Comparison of ENCODE assay signal across 9 cellular contexts in the genomic region with DNA sequence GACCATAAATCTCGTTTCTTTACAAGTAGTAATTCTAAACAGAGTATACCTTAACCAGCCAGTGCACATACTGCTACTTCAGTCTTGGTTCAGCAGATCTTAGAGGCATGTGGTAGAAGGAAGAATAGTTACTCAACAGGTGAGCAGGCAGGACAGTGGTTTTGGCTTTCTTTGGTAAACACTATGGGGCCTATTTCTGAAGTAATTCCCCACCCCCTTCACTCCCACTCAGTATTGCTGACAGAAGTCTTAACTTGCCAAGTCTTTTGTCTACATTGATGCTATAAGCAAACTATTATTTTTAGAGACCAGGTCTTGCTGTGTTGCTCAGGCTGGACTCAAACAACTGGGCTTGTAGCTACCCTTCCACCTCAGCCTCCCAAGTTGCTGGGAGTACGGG.
DNase-seq lines count a peak whose midpoint lies in the region; ATAC-seq, FAIRE-seq and TF ChIP-seq lines count a peak whose summit lies in the region.
"Had no signal": no experiment of that assay in that cellular context is flagged by ENCODE, and none has a peak within 500 bp of the region (broad histone marks: within the 10 kb centered on the region; RNA-seq: fewer than 3 reads in every experiment).

No MANE protein-coding gene starts in this region.

- H3K9ac ChIP-seq in SK-N-SH, result no peak overlapping the region

- TF ChIP-seq EP300 in SK-N-SH (IDR thresholded peaks at IDR 0.05; ENCODE audit: borderline replicate concordance in 1 of 2, low read depth in 1 of 2, low read length in 1 of 2), result no peak

- peaks cover 0 to 3% of the 10 kb centered on the region in 2 experiments for H3K36me3 ChIP-seq in SK-N-SH (replicated peaks in 1 of 2; ENCODE audit: control insufficient read depth in 1 of 2, insufficient read depth in 2 of 2, low read length in 1 of 2)
- H3K36me3 ChIP-seq in BE2C, result no peaks in the 10 kb centered on the region

- TF ChIP-seq RAD21 in SK-N-SH (IDR thresholded peaks at IDR 0.05; ENCODE audit: low read length), result no peak

- H3K27ac ChIP-seq in epithelial cell of prostate (no peak overlapping the region), SK-N-SH (ENCODE audit: low read depth in 2 of 2, low read length in 1 of 2) (no peak overlapping the region)

- CTCF ChIA-PET in SK-N-SH (lab: Yijun Ruan, JAX), result interaction anchor here (2.2 kb wide), 1 partner anchor 69 kb away, joined by 5 read pairs; no protein-coding TSS in a partner anchor

- H3K9me2 ChIP-seq in SK-N-SH, result no peaks in the 10 kb centered on the region

- no peak overlapping the region for H2AFZ ChIP-seq in SK-N-SH (ENCODE audit: low read depth)

- POLR2A ChIA-PET in SK-N-SH (lab: Yijun Ruan, JAX), result no interaction called here

- TF ChIP-seq CTCF in GM20000 (IDR thresholded peaks at IDR 0.05; ENCODE audit: extremely low read depth, missing control alignments) (no peak), SK-N-SH (IDR thresholded peaks at IDR 0.05) (no peak), BE2C (IDR thresholded peaks at IDR 0.05; ENCODE audit: low read depth, low read length) (no peak)

- H3K27me3 ChIP-seq in SK-N-SH (ENCODE audit: insufficient read depth) (no peaks in the 10 kb centered on the region), BE2C (no peaks in the 10 kb centered on the region)

- peak; percentile 92 for FAIRE-seq in GM12891 (lab: Jason Lieb, UNC)

- no peak overlapping the region for H3K4me2 ChIP-seq in SK-N-SH

- H3F3A ChIP-seq in SK-N-SH (replicated peaks; ENCODE audit: insufficient read depth), result no peaks in the 10 kb centered on the region

- peak; percentile 74 for ATAC-seq in HG03565 (IDR thresholded peaks at IDR 0.05; ENCODE audit: unreplicated experiment)

- no peak overlapping the region for H3K4me3 ChIP-seq in SK-N-SH (ENCODE audit: low read depth in 2 of 2, low read length in 1 of 2)
- no peak overlapping the region for H3K4me3 ChIP-seq in BE2C (ENCODE audit: low read depth, low read length)

- no peak for TF ChIP-seq POLR2A in GM12891 (IDR thresholded peaks at IDR 0.05; ENCODE audit: low read depth, low read length)

- peaks cover 7 to 8% of the 10 kb centered on the region in 2 experiments; a peak in 3 of 4 replicates for H3K4me1 ChIP-seq in SK-N-SH (ENCODE audit: control insufficient read depth in 1 of 2, insufficient read depth in 2 of 2, low read depth in 1 of 2, low read length in 1 of 2)
- H3K4me1 ChIP-seq in BE2C, result no peaks in the 10 kb centered on the region

- 87% methylated on average over 2 of the region's 2 CpGs for WGBS in SK-N-SH (ENCODE audit: low lambda C conversion rate)

- peaks cover 10% of the 10 kb centered on the region for H4K20me1 ChIP-seq in SK-N-SH (ENCODE audit: insufficient read depth)

- peaks cover 74% of the 10 kb centered on the region for H3K79me2 ChIP-seq in SK-N-SH (ENCODE audit: insufficient read depth)

- DNase-seq in GM12891 (ENCODE audit: insufficient read length, low spot score), result no peak
- DNase-seq in GM20000 (ENCODE audit: low spot score), result peak; percentile 50
- DNase-seq in epithelial cell of prostate (ENCODE audit: low read depth, low spot score), result peak; percentile 49
- no peak for DNase-seq in SK-N-SH
- no peak for DNase-seq in AG20443 (ENCODE audit: low spot score)
- DNase-seq in activated CD4-positive, CD25-positive, alpha-beta regulatory T cell (lab: John Stamatoyannopoulos, UW), result no peak
- DNase-seq in BE2C, result no peak
- DNase-seq: activated B cell treated with CpG ODN at 0.5 μM for 24 hours had no signal

- H3K9me3 ChIP-seq in SK-N-SH, result no peaks in the 10 kb centered on the region
- H3K9me3 ChIP-seq in BE2C, result no peaks in the 10 kb centered on the region

TF ChIP-seq in GM12891, 5 proteins besides CTCF, POLR2A, EP300 and RAD21:
- TF ChIP-seq POLR2AphosphoS5 (IDR thresholded peaks at IDR 0.05; ENCODE audit: low read depth, low read length) (no peak), PAX5 (IDR thresholded peaks at IDR 0.05; ENCODE audit: insufficient read depth, low read length, severe bottlenecking) (no peak), TAF1 (IDR thresholded peaks at IDR 0.05; ENCODE audit: low read depth, low read length) (no peak), POU2F2 (IDR thresholded peaks at IDR 0.05; ENCODE audit: low read depth, low read length) (no peak), SPI1 (IDR thresholded peaks at IDR 0.05; ENCODE audit: low read depth, low read length) (no peak)

TF ChIP-seq in SK-N-SH, 30 proteins besides CTCF, POLR2A, EP300 and RAD21:
- TF ChIP-seq TAF1 (IDR thresholded peaks at IDR 0.05; ENCODE audit: borderline replicate concordance, low read depth, low read length) (no peak), CHD2 (IDR thresholded peaks at IDR 0.05; ENCODE audit: low read length, partially characterized antibody) (no peak), RCOR1 (IDR thresholded peaks at IDR 0.05; ENCODE audit: low read length) (no peak), RFX5 (IDR thresholded peaks at IDR 0.05; ENCODE audit: low read length) (no peak), FOXJ3 (CRISPR knock-in tag; IDR thresholded peaks at IDR 0.05) (no peak), JUND (IDR thresholded peaks at IDR 0.05) (no peak), MEF2A (IDR thresholded peaks at IDR 0.05; ENCODE audit: borderline replicate concordance, low read depth) (no peak), NRF1 (IDR thresholded peaks at IDR 0.05; ENCODE audit: low read depth, low read length) (no peak), RXRA (IDR thresholded peaks at IDR 0.05; ENCODE audit: borderline replicate concordance, low read depth) (no peak), YY1 (IDR thresholded peaks at IDR 0.05; ENCODE audit: low read depth) (no peak), GATA2 (CRISPR knock-in tag; IDR thresholded peaks at IDR 0.05) (no peak), POLR2AphosphoS5 (IDR thresholded peaks at IDR 0.05; ENCODE audit: low read depth, low read length) (no peak)
- TF ChIP-seq, protein P1, sequence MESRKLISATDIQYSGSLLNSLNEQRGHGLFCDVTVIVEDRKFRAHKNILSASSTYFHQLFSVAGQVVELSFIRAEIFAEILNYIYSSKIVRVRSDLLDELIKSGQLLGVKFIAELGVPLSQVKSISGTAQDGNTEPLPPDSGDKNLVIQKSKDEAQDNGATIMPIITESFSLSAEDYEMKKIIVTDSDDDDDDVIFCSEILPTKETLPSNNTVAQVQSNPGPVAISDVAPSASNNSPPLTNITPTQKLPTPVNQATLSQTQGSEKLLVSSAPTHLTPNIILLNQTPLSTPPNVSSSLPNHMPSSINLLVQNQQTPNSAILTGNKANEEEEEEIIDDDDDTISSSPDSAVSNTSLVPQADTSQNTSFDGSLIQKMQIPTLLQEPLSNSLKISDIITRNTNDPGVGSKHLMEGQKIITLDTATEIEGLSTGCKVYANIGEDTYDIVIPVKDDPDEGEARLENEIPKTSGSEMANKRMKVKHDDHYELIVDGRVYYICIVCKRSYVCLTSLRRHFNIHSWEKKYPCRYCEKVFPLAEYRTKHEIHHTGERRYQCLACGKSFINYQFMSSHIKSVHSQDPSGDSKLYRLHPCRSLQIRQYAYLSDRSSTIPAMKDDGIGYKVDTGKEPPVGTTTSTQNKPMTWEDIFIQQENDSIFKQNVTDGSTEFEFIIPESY (IDR thresholded peaks at IDR 0.05; ENCODE audit: borderline replicate concordance, low read depth), result no peak

Comparison
In these comparisons a context has a peak if more than half of its experiments do, and no peak if none do; other contexts are left out.
1. DNase-seq: peak in GM20000 (single experiment) and epithelial cell of prostate (single experiment); none in GM12891 (single experiment), SK-N-SH (single experiment), AG20443 (single experiment), activated CD4-positive, CD25-positive, alpha-beta regulatory T cell (0 of 4) and BE2C (single experiment).